In the genomic region with DNA sequence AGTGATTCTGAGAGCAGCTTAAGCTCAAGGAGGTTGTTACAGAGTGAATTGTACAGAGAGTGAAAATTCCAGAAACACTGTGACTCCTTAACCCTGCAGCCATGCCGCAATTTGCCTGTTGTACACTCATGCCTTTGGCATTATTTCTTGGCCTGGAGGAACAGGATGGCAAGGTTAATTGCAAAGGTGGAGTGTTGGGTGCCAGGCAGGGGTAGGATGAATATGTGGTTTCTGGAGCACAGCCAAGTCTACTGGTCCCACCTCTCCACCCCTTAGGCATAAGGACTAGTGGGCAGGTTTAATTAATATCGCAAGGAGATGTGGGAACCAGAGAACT, we compare ENCODE assay signal across 17 cellular contexts.
DNase-seq lines count a peak whose midpoint lies in the region; TF ChIP-seq lines count a peak whose summit lies in the region.
"Had no signal": no experiment of that assay in that cellular context is flagged by ENCODE, and none has a peak within 500 bp of the region (broad histone marks: within the 10 kb centered on the region; RNA-seq: fewer than 3 reads in every experiment).

No MANE protein-coding gene starts in this region.

- H3K27me3 Mint-ChIP-seq in progenitor cell of endocrine pancreas: no peaks in the 10 kb centered on the region
- no peaks in the 10 kb centered on the region for H3K27me3 Mint-ChIP-seq in immature natural killer cell (ENCODE audit: low read depth in 3 of 3)
- H3K27me3 Mint-ChIP-seq: T-cell had no signal

- peaks cover 2% of the 10 kb centered on the region for H3K4me1 ChIP-seq in mesendoderm (ENCODE audit: control insufficient read depth, low read depth, low read length)
- H3K4me1 ChIP-seq: foreskin keratinocyte, parathyroid adenoma had no signal

- H3K27ac Mint-ChIP-seq in progenitor cell of endocrine pancreas (no peak overlapping the region), immature natural killer cell (no peak overlapping the region)
- H3K27ac Mint-ChIP-seq: T-cell had no signal

- no peaks in the 10 kb centered on the region for H3K79me2 ChIP-seq in mesendoderm (ENCODE audit: control insufficient read depth, insufficient read depth, low read length)
- H3K79me2 ChIP-seq: parathyroid adenoma had no signal

- peak overlapping the region; percentile 34 for H3K18ac ChIP-seq in mesendoderm (ENCODE audit: low read length)

- no peak overlapping the region for H2AK5ac ChIP-seq in mesendoderm (ENCODE audit: low read length)

- DNase-seq in DMS79 treated with DMSO at 0.1 percent for 48 hours (lab: John Stamatoyannopoulos, UW) (peak; percentile 86), MG63 (peak; percentile 31), astrocyte of the hippocampus (ENCODE audit: low read depth, low spot score) (peak; percentile 22), mesendoderm (no peak), progenitor cell of endocrine pancreas (ENCODE audit: low spot score, unreplicated experiment) (no peak), immature natural killer cell (no peak), GM10266 (ENCODE audit: extremely low spot score) (no peak)
- no peak for DNase-seq in stimulated activated CD4-positive, alpha-beta T cell treated with anti-CD3 and anti-CD28 coated beads, Interleukin-4, amount 100 ng/mL, for 24 hours
- DNase-seq: activated CD4-positive, CD25-positive, alpha-beta regulatory T cell; activated naive CD4-positive, alpha-beta T cell treated with Interleukin-2 at 50 U/mL for 16 hours; effector memory CD4-positive, alpha-beta T cell; NCI-H1048; NCI-H526; stimulated activated CD4-positive, alpha-beta T cell treated with anti-CD3 and anti-CD28 coated beads, Interleukin-12 subunit alpha, Interleukin-12 subunit beta, amount 100 ng/mL, for 4 hours; T-cell had no signal

- H3K9me3 ChIP-seq in MG63: no peaks in the 10 kb centered on the region

- H3K4me3 ChIP-seq in MG63 (no peak overlapping the region), mesendoderm (ENCODE audit: low read length) (no peak overlapping the region)

- H3K4me3 Mint-ChIP-seq in progenitor cell of endocrine pancreas (ENCODE audit: low read depth) (no peak overlapping the region), immature natural killer cell (no peak overlapping the region)
- H3K4me3 Mint-ChIP-seq: T-cell had no signal

- H3K9ac ChIP-seq in mesendoderm (ENCODE audit: low read length): no peak overlapping the region
- H3K9ac ChIP-seq: parathyroid adenoma had no signal

- H2BK5ac ChIP-seq in mesendoderm (ENCODE audit: low read length): no peak overlapping the region

- H3K23ac ChIP-seq in mesendoderm (ENCODE audit: low read length): no peak overlapping the region

- no peaks in the 10 kb centered on the region for H3K36me3 ChIP-seq in MG63
- no peaks in the 10 kb centered on the region for H3K36me3 ChIP-seq in mesendoderm (ENCODE audit: control insufficient read depth, insufficient read depth, low read length)

- no CpG with 5 or more reads among the region's 2 CpGs for WGBS in mesendoderm (ENCODE audit: extremely low coverage, insufficient coverage, low lambda C conversion rate)

- peaks cover 14% of the 10 kb centered on the region for H3K4me1 Mint-ChIP-seq in progenitor cell of endocrine pancreas (ENCODE audit: low read depth)
- no peaks in the 10 kb centered on the region for H3K4me1 Mint-ChIP-seq in immature natural killer cell
- H3K4me1 Mint-ChIP-seq: T-cell had no signal

- H3K27me3 ChIP-seq in MG63: no peaks in the 10 kb centered on the region
- H3K27me3 ChIP-seq in mesendoderm (ENCODE audit: insufficient read depth, low read length, poor library complexity): no peaks in the 10 kb centered on the region
- H3K27me3 ChIP-seq: foreskin keratinocyte had no signal

- no peak overlapping the region for H3K56ac ChIP-seq in mesendoderm (ENCODE audit: low read length)

- H2BK15ac ChIP-seq in mesendoderm (replicated peaks; ENCODE audit: low read depth): no peak overlapping the region

- no peaks in the 10 kb centered on the region for H3K36me3 Mint-ChIP-seq in progenitor cell of endocrine pancreas (ENCODE audit: insufficient read depth)
- H3K36me3 Mint-ChIP-seq in immature natural killer cell: no peaks in the 10 kb centered on the region
- H3K36me3 Mint-ChIP-seq: T-cell had no signal

- H4K5ac ChIP-seq in mesendoderm (ENCODE audit: low read length): no peak overlapping the region

- H2BK120ac ChIP-seq in mesendoderm (ENCODE audit: low read depth, low read length): no peak overlapping the region

- H3K27ac ChIP-seq in mesendoderm (ENCODE audit: low read depth, low read length): no peak overlapping the region
- H3K27ac ChIP-seq: foreskin keratinocyte, parathyroid adenoma had no signal

- H4K8ac ChIP-seq in mesendoderm (ENCODE audit: low read depth, low read length): no peak overlapping the region

- H3K4ac ChIP-seq in mesendoderm (ENCODE audit: low read depth, low read length): no peak overlapping the region

- TF ChIP-seq CTCF in progenitor cell of endocrine pancreas (IDR thresholded peaks at IDR 0.05; ENCODE audit: unreplicated experiment) (no peak), GM10266 (IDR thresholded peaks at IDR 0.05; ENCODE audit: control insufficient read depth, insufficient read depth, low read depth, missing control alignments) (no peak)

- no peak overlapping the region for H3K4me2 ChIP-seq in mesendoderm (ENCODE audit: low read length)

- H3K79me1 ChIP-seq in mesendoderm (ENCODE audit: low read length): no peaks in the 10 kb centered on the region

- H3K9me3 Mint-ChIP-seq in progenitor cell of endocrine pancreas (ENCODE audit: low read depth) (no peaks in the 10 kb centered on the region), immature natural killer cell (peaks cover 0 to 18% (median 4%) of the 10 kb centered on the region in 6 donors)

Comparison
In these comparisons a context has a peak if more than half of its experiments do, and no peak if none do; other contexts are left out.
1. DNase-seq: peak in DMS79 treated with DMSO at 0.1 percent for 48 hours (single experiment), MG63 (single experiment) and astrocyte of the hippocampus (single experiment); none in mesendoderm (single experiment), stimulated activated CD4-positive, alpha-beta T cell treated with anti-CD3 and anti-CD28 coated beads, Interleukin-4, amount 100 ng/mL, for 24 hours (single experiment), progenitor cell of endocrine pancreas (single experiment), immature natural killer cell (0 of 3) and GM10266 (single experiment).